ENCODE assay signal across 13 cellular contexts in genomic region chr12:89281534-89281857, GRCh38.
DNase-seq lines count a peak whose midpoint lies in the region; ATAC-seq, FAIRE-seq and TF ChIP-seq lines count a peak whose summit lies in the region.
"Had no signal": no experiment of that assay in that cellular context is flagged by ENCODE, and none has a peak within 500 bp of the region (broad histone marks: within the 10 kb centered on the region; RNA-seq: fewer than 3 reads in every experiment).

No MANE protein-coding gene starts in this region.

- no peaks in the 10 kb centered on the region for H3K9me2 ChIP-seq in Karpas-422 (replicated peaks; ENCODE audit: insufficient read depth, low read length)

- H3K4me2 ChIP-seq in Karpas-422 (ENCODE audit: low read depth, low read length, poor library complexity, severe bottlenecking), result no peak overlapping the region

- H3K27ac Mint-ChIP-seq in activated naive CD4-positive, alpha-beta T cell treated with anti-CD3 and anti-CD28 coated beads, Interleukin-2, amount 50 U/mL, for 24 hours, result peak overlapping the region; percentile 55
- peak overlapping the region; percentile 17 for H3K27ac Mint-ChIP-seq in glutamatergic neuron (ENCODE audit: unreplicated experiment)

- H4K20me1 ChIP-seq in Karpas-422 (ENCODE audit: insufficient read depth, low read depth, low read length), result no peaks in the 10 kb centered on the region

- TF ChIP-seq CTCF in glutamatergic neuron (IDR thresholded peaks at IDR 0.05; ENCODE audit: partially characterized antibody, unreplicated experiment), result no peak

- H3K79me2 ChIP-seq in Karpas-422 (ENCODE audit: low read length), result no peaks in the 10 kb centered on the region

- no peak overlapping the region for H3K9ac ChIP-seq in Karpas-422 (ENCODE audit: low read length)

- no peak overlapping the region for H3K27ac ChIP-seq in Karpas-422 (ENCODE audit: low read length)
- peak overlapping the region in 16 of 21 experiments; percentile 1 to 76 (median 48) for H3K27ac ChIP-seq in skin epidermis
- peak overlapping the region in 1 of 2 donors; percentile 6 for H3K27ac ChIP-seq in aorta (ENCODE audit: low read depth in 1 of 2, low read length in 2 of 2)

- H2AFZ ChIP-seq in Karpas-422 (ENCODE audit: low read length), result no peak overlapping the region

- intact Hi-C loops in aorta (cut with DNase I), result no loop called here

- peaks cover 43% of the 10 kb centered on the region for H3K4me1 Mint-ChIP-seq in activated naive CD4-positive, alpha-beta T cell treated with anti-CD3 and anti-CD28 coated beads, Interleukin-2, amount 50 U/mL, for 24 hours
- H3K4me1 Mint-ChIP-seq in glutamatergic neuron (ENCODE audit: low read depth, unreplicated experiment), result peaks cover 20% of the 10 kb centered on the region

- H3K4me3 Mint-ChIP-seq in activated naive CD4-positive, alpha-beta T cell treated with anti-CD3 and anti-CD28 coated beads, Interleukin-2, amount 50 U/mL, for 24 hours, result no peak overlapping the region
- H3K4me3 Mint-ChIP-seq in glutamatergic neuron (ENCODE audit: unreplicated experiment), result no peak overlapping the region

- peaks cover 14% of the 10 kb centered on the region for H3K4me1 ChIP-seq in Karpas-422 (ENCODE audit: low read length)
- H3K4me1 ChIP-seq in aorta (ENCODE audit: control insufficient read depth in 1 of 2, insufficient read depth in 2 of 2, low read length in 2 of 2), result peaks cover 0 to 2% of the 10 kb centered on the region in 2 donors

- 21 to 47% methylated on average over 1 of the region's 1 CpG for whole genome bisulfite sequencing in aorta, 2 donors

- no peak for FAIRE-seq in urothelium cell line (lab: Jason Lieb, UNC)

- no peaks in the 10 kb centered on the region for H3K9me3 ChIP-seq in Karpas-422 (ENCODE audit: low read length)
- no peaks in the 10 kb centered on the region for H3K9me3 ChIP-seq in aorta (ENCODE audit: control insufficient read depth, low read length)

- TF ChIP-seq POLR2A in GM18505 (IDR thresholded peaks at IDR 0.05; ENCODE audit: borderline replicate concordance, extremely low read depth, insufficient read depth, insufficient read length), result no peak

- H3K27me3 ChIP-seq in Karpas-422 (ENCODE audit: low read length) (no peaks in the 10 kb centered on the region), aorta (ENCODE audit: control insufficient read depth in 1 of 2, insufficient read depth in 2 of 2, low read length in 1 of 2) (no peaks in the 10 kb centered on the region)

- no peak overlapping the region for H3K4me3 ChIP-seq in Karpas-422 (ENCODE audit: low read length)
- no peak overlapping the region for H3K4me3 ChIP-seq in skin epidermis
- no peak overlapping the region for H3K4me3 ChIP-seq in aorta (ENCODE audit: low read length in 2 of 2)

- no peaks in the 10 kb centered on the region for H3K36me3 Mint-ChIP-seq in activated naive CD4-positive, alpha-beta T cell treated with anti-CD3 and anti-CD28 coated beads, Interleukin-2, amount 50 U/mL, for 24 hours
- no peaks in the 10 kb centered on the region for H3K36me3 Mint-ChIP-seq in glutamatergic neuron (ENCODE audit: unreplicated experiment)

- ATAC-seq in aorta (ENCODE audit: low FRiP score) (no peak), GM18505 (IDR thresholded peaks at IDR 0.05; ENCODE audit: unreplicated experiment) (no peak)

- DNase-seq in activated naive CD4-positive, alpha-beta T cell treated with anti-CD3 and anti-CD28 coated beads, Interleukin-2, amount 50 U/mL, for 16 hours, result no peak
- peak; percentile 14 for DNase-seq in Karpas-422
- no peak for DNase-seq in glutamatergic neuron
- no peak for DNase-seq in aorta
- no peak for DNase-seq in urothelium cell line (ENCODE audit: low spot score)
- DNase-seq: left cardiac atrium; NCI-H1092; NK-92 treated with Interleukin-12 subunit alpha and Interleukin-12 subunit beta, amount 100 ng/mL, for 24 hours; SHP77 treated with DMSO at 0.1 percent for 48 hours; stimulated activated naive CD8-positive, alpha-beta T cell treated with anti-CD3 and anti-CD28 coated beads, Interleukin-15, amount 100 ng/mL, for 72 hours had no signal

- H3K9me3 Mint-ChIP-seq in activated naive CD4-positive, alpha-beta T cell treated with anti-CD3 and anti-CD28 coated beads, Interleukin-2, amount 50 U/mL, for 24 hours, result no peaks in the 10 kb centered on the region
- peaks cover 2% of the 10 kb centered on the region for H3K9me3 Mint-ChIP-seq in glutamatergic neuron (ENCODE audit: unreplicated experiment)

- H3K36me3 ChIP-seq in Karpas-422 (ENCODE audit: insufficient read depth, low read length) (no peaks in the 10 kb centered on the region), aorta (ENCODE audit: control insufficient read depth in 1 of 2, insufficient read depth in 2 of 2, low read length in 1 of 2) (no peaks in the 10 kb centered on the region)

- no peaks in the 10 kb centered on the region for H3K27me3 Mint-ChIP-seq in activated naive CD4-positive, alpha-beta T cell treated with anti-CD3 and anti-CD28 coated beads, Interleukin-2, amount 50 U/mL, for 24 hours
- H3K27me3 Mint-ChIP-seq in glutamatergic neuron (ENCODE audit: unreplicated experiment), result no peaks in the 10 kb centered on the region
- H3K27me3 Mint-ChIP-seq: stimulated activated naive CD8-positive, alpha-beta T cell treated with anti-CD3 and anti-CD28 coated beads, Interleukin-15, amount 100 ng/mL, for 72 hours had no signal
